11 cellular contexts compared by ENCODE assay signal in the genomic region with DNA sequence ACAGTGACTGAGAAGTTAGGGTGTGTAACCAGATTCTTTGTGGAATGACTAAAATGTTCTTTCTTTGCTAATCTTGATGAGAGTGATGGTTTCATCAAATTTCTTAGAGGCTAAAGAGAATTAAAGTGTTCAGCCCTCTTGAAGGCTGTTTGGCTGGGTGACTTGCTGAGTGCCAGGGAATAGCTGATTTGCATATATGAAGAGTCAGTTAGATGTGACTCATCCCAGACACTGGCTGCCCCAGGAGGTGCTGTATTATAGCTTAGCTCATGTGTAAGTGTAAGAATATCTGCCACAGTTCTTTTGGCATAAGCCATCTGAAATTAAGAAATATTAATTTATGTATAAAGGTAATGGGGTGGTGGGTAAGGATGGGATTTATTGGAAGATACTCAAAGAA.
A peak's percentile ranks its signal among the peaks of the same experiment; 100 is the strongest.
DNase-seq lines count a peak whose midpoint lies in the region; ATAC-seq, FAIRE-seq and TF ChIP-seq lines count a peak whose summit lies in the region.
"Had no signal": no experiment of that assay in that cellular context is flagged by ENCODE, and none has a peak within 500 bp of the region (broad histone marks: within the 10 kb centered on the region; RNA-seq: fewer than 3 reads in every experiment).

No MANE protein-coding gene starts in this region.

- peaks cover 23% of the 10 kb centered on the region for H3K4me1 ChIP-seq in MM.1S (ENCODE audit: low read length)
- H3K4me1 ChIP-seq: A549 had no signal

- no peaks in the 10 kb centered on the region for H3K27me3 ChIP-seq in MM.1S (replicated peaks; ENCODE audit: insufficient read depth, low read length)
- no peaks in the 10 kb centered on the region for H3K27me3 ChIP-seq in bronchial epithelial cell (ENCODE audit: control insufficient read depth, insufficient read depth, low read length)

- no peaks in the 10 kb centered on the region for H3K9me2 ChIP-seq in MM.1S (replicated peaks; ENCODE audit: insufficient read depth, low read length)

- no peaks in the 10 kb centered on the region for H3K27me3 Mint-ChIP-seq in type B pancreatic cell

- intact Hi-C loops in Right ventricle myocardium superior (cut with DNase I), result no loop called here

- DNase-seq in NCI-H2081 (lab: John Stamatoyannopoulos, UW) (peak; percentile 18 to 46), NCI-H2081 treated with DMSO at 0.1 percent for 48 hours (lab: John Stamatoyannopoulos, UW) (no peak), MM.1S (peak; percentile 83), bronchial epithelial cell (ENCODE audit: low read depth) (peak; percentile 72), stromal cell of bone marrow (ENCODE audit: low read depth) (peak; percentile 55), activated gamma-delta T cell (lab: John Stamatoyannopoulos, UW) (no peak), type B pancreatic cell (ENCODE audit: extremely low spot score, unreplicated experiment) (no peak), Right ventricle myocardium superior (no peak)
- DNase-seq: activated effector memory CD4-positive, alpha-beta T cell treated with anti-CD3 and anti-CD28 coated beads, Interleukin-2, amount 50 U/mL, for 16 hours had no signal

- H3K36me3 ChIP-seq in MM.1S (replicated peaks; ENCODE audit: insufficient read depth, low read length), result no peaks in the 10 kb centered on the region
- no peaks in the 10 kb centered on the region for H3K36me3 ChIP-seq in bronchial epithelial cell (ENCODE audit: control insufficient read depth, insufficient read depth, low read length)

- H3K9me3 Mint-ChIP-seq in type B pancreatic cell, result no peaks in the 10 kb centered on the region

- peaks cover 5% of the 10 kb centered on the region for H3K4me1 Mint-ChIP-seq in type B pancreatic cell (ENCODE audit: unreplicated experiment)

- no peak for ATAC-seq in Right ventricle myocardium superior (ENCODE audit: poor library complexity)
- ATAC-seq: A549 had no signal

- no peaks in the 10 kb centered on the region for H3K36me3 Mint-ChIP-seq in type B pancreatic cell

- no peak overlapping the region for H3K4me3 Mint-ChIP-seq in type B pancreatic cell

- H3K9ac ChIP-seq in MM.1S (ENCODE audit: low read length), result no peak overlapping the region

- peak overlapping the region; percentile 4; the same call in 1 of the 2 replicates for H3K27ac ChIP-seq in MM.1S (ENCODE audit: low read length)
- H3K27ac ChIP-seq: A549, PC-9 had no signal

- H3K27ac Mint-ChIP-seq in type B pancreatic cell, result no peak overlapping the region

- 0 out of 2 replicates have a peak overlapping the region, but pooled peaks have one; percentile 1 for H2AFZ ChIP-seq in MM.1S (ENCODE audit: low read length)
- H2AFZ ChIP-seq: PC-9 had no signal

- no peak for FAIRE-seq in bronchial epithelial cell (lab: Jason Lieb, UNC)
- FAIRE-seq: A549 had no signal

- no peaks in the 10 kb centered on the region for H3K79me2 ChIP-seq in MM.1S (ENCODE audit: low read length)

- peaks cover 7% of the 10 kb centered on the region; the same call in 1 of the 2 replicates for H3F3A ChIP-seq in MM.1S (ENCODE audit: insufficient read depth, low read length)

- H4K20me1 ChIP-seq in MM.1S (ENCODE audit: insufficient read depth, low read length), result no peaks in the 10 kb centered on the region

- TF ChIP-seq CTCF in MM.1S (IDR thresholded peaks at IDR 0.05; ENCODE audit: low read length) (no peak), bronchial epithelial cell (IDR thresholded peaks at IDR 0.05; ENCODE audit: insufficient read depth, low read length, severe bottlenecking) (no peak), type B pancreatic cell (conservative IDR thresholded peaks at IDR 0.05) (no peak)

- 0 out of 2 replicates have a peak overlapping the region, but pooled peaks have one; percentile 2 for H3K4me2 ChIP-seq in MM.1S (ENCODE audit: low read depth, low read length)
- H3K4me2 ChIP-seq: A549, PC-9 had no signal

- no peak overlapping the region for H3K4me3 ChIP-seq in MM.1S (ENCODE audit: low read length)
- H3K4me3 ChIP-seq in bronchial epithelial cell (ENCODE audit: low read depth, low read length), result no peak overlapping the region
- H3K4me3 ChIP-seq: A549, PC-9 had no signal

- no peaks in the 10 kb centered on the region for H3K9me3 ChIP-seq in MM.1S (replicated peaks; ENCODE audit: insufficient read depth, low read length)
- H3K9me3 ChIP-seq: A549 had no signal

Comparison
In these comparisons a context has a peak if more than half of its experiments do, and no peak if none do; other contexts are left out.
1. DNase-seq: peak in NCI-H2081 (2 of 2), MM.1S (single experiment), bronchial epithelial cell (single experiment) and stromal cell of bone marrow (single experiment); none in NCI-H2081 treated with DMSO at 0.1 percent for 48 hours (single experiment), activated gamma-delta T cell (single experiment), type B pancreatic cell (single experiment) and Right ventricle myocardium superior (single experiment).